8 cellular contexts compared by ENCODE assay signal in genomic region chr17:81221842-81222619, GRCh38. TPM values are rescaled to one million over a fixed set of nuclear protein-coding genes. Genes with fewer than 3 reads are reported as not detected.
DNase-seq lines count a peak whose midpoint lies in the region; ATAC-seq, FAIRE-seq and TF ChIP-seq lines count a peak whose summit lies in the region.

No MANE protein-coding gene starts in this region.

- H3K36me3 ChIP-seq in kidney epithelial cell (ENCODE audit: control insufficient read depth, insufficient read depth, low read length) (no peaks in the 10 kb centered on the region), testis (ENCODE audit: low read depth, missing control alignments) (no peaks in the 10 kb centered on the region)

- H3K4me3 ChIP-seq in kidney epithelial cell (ENCODE audit: low read depth, low read length) (peak overlapping the region; percentile 73), testis (peak overlapping the region; percentile 76 to 80)

- TF ChIP-seq CTCF in kidney epithelial cell (IDR thresholded peaks at IDR 0.05; ENCODE audit: insufficient read depth, low read length, poor library complexity, severe bottlenecking) (no peak), testis (IDR thresholded peaks at IDR 0.05) (no peak)

- peaks cover 13% of the 10 kb centered on the region for H3K4me1 Mint-ChIP-seq in T-helper 2 cell treated with Interferon-gamma antibody and Interleukin-4, amounts not matched to agents 5 μg/mL and 100 μg/mL, for 36 hours (ENCODE audit: low read depth)
- peaks cover 11% of the 10 kb centered on the region for H3K4me1 Mint-ChIP-seq in activated naive CD8-positive, alpha-beta T cell treated with anti-CD3 and anti-CD28 coated beads, Interleukin-2, amount 10 ng/mL, durations not matched to agents 7 days and 5 days

- FAIRE-seq in GM12891 (lab: Jason Lieb, UNC) = no peak

- no peak for ATAC-seq in activated naive CD8-positive, alpha-beta T cell treated with anti-CD3 and anti-CD28 coated beads, Interleukin-2, amount 10 ng/mL, durations not matched to agents 7 days and 5 days (ENCODE audit: low read depth)
- no peak for ATAC-seq in GM21447 (IDR thresholded peaks at IDR 0.05; ENCODE audit: unreplicated experiment)

- intact Hi-C loops in testis (cut with DNase I; ENCODE audit: low total_unique reads) = no loop called here

- no peaks in the 10 kb centered on the region for H3K9me3 Mint-ChIP-seq in T-helper 2 cell treated with Interferon-gamma antibody and Interleukin-4, amounts not matched to agents 5 μg/mL and 100 μg/mL, for 36 hours
- no peaks in the 10 kb centered on the region for H3K9me3 Mint-ChIP-seq in activated naive CD8-positive, alpha-beta T cell treated with anti-CD3 and anti-CD28 coated beads, Interleukin-2, amount 10 ng/mL, durations not matched to agents 7 days and 5 days

- POLR2A ChIA-PET in activated naive CD8-positive, alpha-beta T cell treated with anti-CD3 and anti-CD28 coated beads, Interleukin-2, amount 10 ng/mL, durations not matched to agents 7 days and 5 days (lab: Charles Lee) = interaction anchor here (1.0 to 1.3 kb wide), 6 partner anchors 10 to 291 kb away, joined by 3 to 26 read pairs (median 4); partner anchors contain the start of genes ACTG1, BAIAP2, NDUFAF8 and TEPSIN

- H3K27ac ChIP-seq in testis = no peak overlapping the region

- no peaks in the 10 kb centered on the region for H3K9me3 ChIP-seq in testis

- DNase-seq in T-helper 2 cell treated with Interferon-gamma antibody and Interleukin-4, amounts not matched to agents 5 μg/mL and 100 μg/mL, for 36 hours (ENCODE audit: low spot score) = no peak
- DNase-seq in T-helper 2 cell = no peak
- DNase-seq in activated naive CD8-positive, alpha-beta T cell treated with anti-CD3 and anti-CD28 coated beads, Interleukin-2, amount 10 ng/mL, durations not matched to agents 7 days and 5 days = no peak
- DNase-seq in kidney epithelial cell (ENCODE audit: low read depth) = no peak
- DNase-seq in testis = no peak
- no peak for DNase-seq in GM12891 (ENCODE audit: insufficient read length, low spot score)
- no peak for DNase-seq in mesenteric fat pad (ENCODE audit: low spot score)

- TF ChIP-seq POLR2A in testis (IDR thresholded peaks at IDR 0.05) (no peak), GM12891 (IDR thresholded peaks at IDR 0.05; ENCODE audit: low read depth, low read length) (no peak)

- H3K27ac Mint-ChIP-seq in T-helper 2 cell treated with Interferon-gamma antibody and Interleukin-4, amounts not matched to agents 5 μg/mL and 100 μg/mL, for 36 hours = no peak overlapping the region
- no peak overlapping the region for H3K27ac Mint-ChIP-seq in activated naive CD8-positive, alpha-beta T cell treated with anti-CD3 and anti-CD28 coated beads, Interleukin-2, amount 10 ng/mL, durations not matched to agents 7 days and 5 days

- H3K27me3 Mint-ChIP-seq in T-helper 2 cell treated with Interferon-gamma antibody and Interleukin-4, amounts not matched to agents 5 μg/mL and 100 μg/mL, for 36 hours (ENCODE audit: low read depth) = peaks cover 4% of the 10 kb centered on the region
- peaks cover 3% of the 10 kb centered on the region for H3K27me3 Mint-ChIP-seq in activated naive CD8-positive, alpha-beta T cell treated with anti-CD3 and anti-CD28 coated beads, Interleukin-2, amount 10 ng/mL, durations not matched to agents 7 days and 5 days

- peaks cover 18% of the 10 kb centered on the region for H3K4me1 ChIP-seq in testis

- no peaks in the 10 kb centered on the region for H3K36me3 Mint-ChIP-seq in T-helper 2 cell treated with Interferon-gamma antibody and Interleukin-4, amounts not matched to agents 5 μg/mL and 100 μg/mL, for 36 hours (ENCODE audit: low read depth)
- no peaks in the 10 kb centered on the region for H3K36me3 Mint-ChIP-seq in activated naive CD8-positive, alpha-beta T cell treated with anti-CD3 and anti-CD28 coated beads, Interleukin-2, amount 10 ng/mL, durations not matched to agents 7 days and 5 days

- WGBS in testis, 2 donors = 6 to 7% methylated on average over 6 to 22 of the region's 24 CpGs

- no peaks in the 10 kb centered on the region for H3K27me3 ChIP-seq in kidney epithelial cell (ENCODE audit: control insufficient read depth, insufficient read depth, low read length)
- H3K27me3 ChIP-seq in testis = no peaks in the 10 kb centered on the region

- H3K4me3 Mint-ChIP-seq in T-helper 2 cell treated with Interferon-gamma antibody and Interleukin-4, amounts not matched to agents 5 μg/mL and 100 μg/mL, for 36 hours = peak overlapping the region; percentile 64
- H3K4me3 Mint-ChIP-seq in activated naive CD8-positive, alpha-beta T cell treated with anti-CD3 and anti-CD28 coated beads, Interleukin-2, amount 10 ng/mL, durations not matched to agents 7 days and 5 days = peak overlapping the region; percentile 75

TF ChIP-seq in GM12891, 5 proteins besides CTCF, POLR2A, EP300 and RAD21:
- no peak for TF ChIP-seq SPI1 (IDR thresholded peaks at IDR 0.05; ENCODE audit: low read depth, low read length)
- no peak for TF ChIP-seq TAF1 (IDR thresholded peaks at IDR 0.05; ENCODE audit: low read depth, low read length)
- no peak for TF ChIP-seq PAX5 (IDR thresholded peaks at IDR 0.05; ENCODE audit: insufficient read depth, low read length, severe bottlenecking)
- no peak for TF ChIP-seq POU2F2 (IDR thresholded peaks at IDR 0.05; ENCODE audit: low read depth, low read length)
- no peak for TF ChIP-seq POLR2AphosphoS5 (IDR thresholded peaks at IDR 0.05; ENCODE audit: low read depth, low read length)

RNA-seq across cellular contexts. Expression of gene CEP131, which starts 0.7 kb away (rescaled TPM):
- total RNA-seq in activated naive CD8-positive, alpha-beta T cell treated with anti-CD3 and anti-CD28 coated beads, Interleukin-2, amount 10 ng/mL, durations not matched to agents 7 days and 5 days = 10 to 100 TPM; 18.4 to 20.7 TPM
- total RNA-seq in kidney epithelial cell (26.2 and 26.3 TPM in 2 replicates), testis (10 to 100 TPM; 42.9 to 48.7 TPM), mesenteric fat pad (3.4 TPM)
- polyA plus RNA-seq in testis (ENCODE audit: insufficient read depth, low read depth, low replicate concordance) = 28.9 TPM
- polyA plus RNA-seq in GM12891 (2012; ENCODE audit: low read depth, missing spikeins) = 10.6 TPM

RNA-seq across cellular contexts. Expression of gene TEPSIN, which starts 16.8 kb away (rescaled TPM):
- total RNA-seq in activated naive CD8-positive, alpha-beta T cell treated with anti-CD3 and anti-CD28 coated beads, Interleukin-2, amount 10 ng/mL, durations not matched to agents 7 days and 5 days = 10 to 100 TPM; 71.1 to 78.8 TPM
- total RNA-seq in kidney epithelial cell (17.0 and 30.6 TPM in 2 replicates), testis (10 to 100 TPM; 55.4 to 83.0 TPM), mesenteric fat pad (23.1 TPM)
- polyA plus RNA-seq in testis (ENCODE audit: insufficient read depth, low read depth, low replicate concordance) = 32.0 TPM
- polyA plus RNA-seq in GM12891 (2012; ENCODE audit: low read depth, missing spikeins) = 15.7 TPM

RNA-seq across cellular contexts. Expression of gene NDUFAF8, which starts 17.1 kb away (rescaled TPM):
- 10 to 100 TPM; 33.0 to 44.6 TPM for total RNA-seq in activated naive CD8-positive, alpha-beta T cell treated with anti-CD3 and anti-CD28 coated beads, Interleukin-2, amount 10 ng/mL, durations not matched to agents 7 days and 5 days
- total RNA-seq in kidney epithelial cell = 45.9 and 63.1 TPM in 2 replicates
- 10 to 100 TPM; 61.1 to 63.4 TPM for total RNA-seq in testis
- polyA plus RNA-seq in testis (ENCODE audit: insufficient read depth, low read depth, low replicate concordance) = 62.5 TPM
- 159 TPM for polyA plus RNA-seq in GM12891 (2012; ENCODE audit: low read depth, missing spikeins)
- 46.2 TPM for total RNA-seq in mesenteric fat pad

RNA-seq across cellular contexts. Expression of gene AATK, which starts 56.0 kb away (rescaled TPM):
- total RNA-seq in activated naive CD8-positive, alpha-beta T cell treated with anti-CD3 and anti-CD28 coated beads, Interleukin-2, amount 10 ng/mL, durations not matched to agents 7 days and 5 days = 1 to 10 TPM; 1.2 to 1.4 TPM
- total RNA-seq in kidney epithelial cell (0.33 and 0.55 TPM in 2 replicates), testis (1 to 10 TPM; 3.8 to 5.6 TPM), mesenteric fat pad (7.9 TPM)
- polyA plus RNA-seq in testis (ENCODE audit: insufficient read depth, low read depth, low replicate concordance) = 3.5 TPM
- 0.13 TPM for polyA plus RNA-seq in GM12891 (2012; ENCODE audit: low read depth, missing spikeins)

RNA-seq across cellular contexts. Expression of gene PVALEF, which starts 56.7 kb away (rescaled TPM):
- not detected for total RNA-seq in activated naive CD8-positive, alpha-beta T cell treated with anti-CD3 and anti-CD28 coated beads, Interleukin-2, amount 10 ng/mL, durations not matched to agents 7 days and 5 days
- total RNA-seq in kidney epithelial cell (not detected in 2 replicates), testis (not detected), mesenteric fat pad (not detected)
- not detected for polyA plus RNA-seq in testis (ENCODE audit: insufficient read depth, low read depth, low replicate concordance)
- polyA plus RNA-seq in GM12891 (2012; ENCODE audit: low read depth, missing spikeins) = not detected
